In genomic region chrX:78652971-78653822, GRCh38 we compare ENCODE assay signal across 9 cellular contexts. TPM values are rescaled to one million over a fixed set of nuclear protein-coding genes. Genes with fewer than 3 reads are reported as not detected.
DNase-seq lines count a peak whose midpoint lies in the region; ATAC-seq and TF ChIP-seq lines count a peak whose summit lies in the region.
"Had no signal": no experiment of that assay in that cellular context is flagged by ENCODE, and none has a peak within 500 bp of the region (broad histone marks: within the 10 kb centered on the region; RNA-seq: fewer than 3 reads in every experiment).

No MANE protein-coding gene starts in this region.

- peaks cover 53% of the 10 kb centered on the region for H3K4me1 Mint-ChIP-seq in HFFc6 (ENCODE audit: low read depth)
- H3K4me1 Mint-ChIP-seq in Caco-2 (ENCODE audit: low read depth, unreplicated experiment), result no peaks in the 10 kb centered on the region

- H3K4me3 ChIP-seq in Panc1 (ENCODE audit: low read depth in 2 of 2, low read length in 2 of 2), result no peak overlapping the region
- no peak overlapping the region for H3K4me3 ChIP-seq in foreskin fibroblast (ENCODE audit: low read depth in 1 of 2, low read length in 2 of 2)
- no peak overlapping the region for H3K4me3 ChIP-seq in uterus
- no peak overlapping the region for H3K4me3 ChIP-seq in Caco-2 (ENCODE audit: low read depth, low read length)

- H3K27ac ChIP-seq in Panc1 (ENCODE audit: low read length) (no peak overlapping the region), uterus (peak overlapping the region in 1 of 2 donors; percentile 40)

- H3K27ac Mint-ChIP-seq in HFFc6 (peak overlapping the region; percentile 93), Caco-2 (ENCODE audit: unreplicated experiment) (no peak overlapping the region)

- peak; percentile 37 for DNase-seq in GM03348 (ENCODE audit: low spot score)
- DNase-seq in HFFc6, result peak; percentile 85
- DNase-seq in Panc1 (ENCODE audit: low read depth, low spot score), result peak; percentile 24
- DNase-seq in foreskin fibroblast, result peak; percentile 73 to 80
- no peak for DNase-seq in uterus
- DNase-seq in Caco-2, result no peak
- DNase-seq in activated naive CD4-positive, alpha-beta T cell treated with anti-CD3 and anti-CD28 coated beads, Interleukin-2, amount 50 U/mL, for 16 hours, result no peak

- H3K36me3 Mint-ChIP-seq in HFFc6 (ENCODE audit: low read depth), result no peaks in the 10 kb centered on the region
- H3K36me3 Mint-ChIP-seq in Caco-2 (ENCODE audit: insufficient read depth, unreplicated experiment), result no peaks in the 10 kb centered on the region

- peak; percentile 79 for ATAC-seq in Panc1
- no peak for ATAC-seq in HG02938 (IDR thresholded peaks at IDR 0.05; ENCODE audit: unreplicated experiment)

- TF ChIP-seq CTCF in HFFc6 (IDR thresholded peaks at IDR 0.05), result no peak
- TF ChIP-seq CTCF in Panc1 (IDR thresholded peaks at IDR 0.05), result no peak
- TF ChIP-seq CTCF in foreskin fibroblast (IDR thresholded peaks at IDR 0.05; ENCODE audit: low read depth, low read length), result no peak
- TF ChIP-seq CTCF in uterus (IDR thresholded peaks at IDR 0.05), result no peak
- no peak for TF ChIP-seq CTCF in Caco-2 (IDR thresholded peaks at IDR 0.05; ENCODE audit: insufficient read depth in 1 of 2, low read depth in 1 of 2, low read length in 1 of 2, severe bottlenecking in 1 of 2, unreplicated experiment in 1 of 2)

- H3K4me1 ChIP-seq in Panc1 (ENCODE audit: control insufficient read depth, insufficient read depth, low read length), result no peaks in the 10 kb centered on the region
- no peaks in the 10 kb centered on the region for H3K4me1 ChIP-seq in uterus
- no peaks in the 10 kb centered on the region for H3K4me1 ChIP-seq in Caco-2

- CTCF ChIA-PET in Panc1 (lab: Charles Lee) (interaction anchor here (0.6 kb wide), 1 partner anchor 89 kb away, joined by 3 read pairs; no protein-coding TSS in a partner anchor), Caco-2 (lab: Charles Lee) (no interaction called here)

- BruUV-seq in Panc1 (replicated peaks; lab: Mats Ljungman, UMichigan) (no TSS peak), Caco-2 (replicated peaks; lab: Mats Ljungman, UMichigan) (no TSS peak)

- in situ Hi-C loops in Panc1 (cut with HindIII; ENCODE audit: low pct_unique_long_range_greater_than_20kb, low sequenced_read_pairs), result no loop called here

- H3K27me3 ChIP-seq in Panc1 (ENCODE audit: control insufficient read depth, insufficient read depth, low read length) (no peaks in the 10 kb centered on the region), uterus (no peaks in the 10 kb centered on the region), Caco-2 (replicated peaks; ENCODE audit: control insufficient read depth, insufficient read depth, low read length) (no peaks in the 10 kb centered on the region)

- no peaks in the 10 kb centered on the region for H3K9me3 Mint-ChIP-seq in HFFc6
- no peaks in the 10 kb centered on the region for H3K9me3 Mint-ChIP-seq in Caco-2 (ENCODE audit: unreplicated experiment)

- no peaks in the 10 kb centered on the region for H3K27me3 Mint-ChIP-seq in HFFc6 (ENCODE audit: insufficient read depth)
- no peaks in the 10 kb centered on the region for H3K27me3 Mint-ChIP-seq in Caco-2 (ENCODE audit: insufficient read depth, unreplicated experiment)

- H3K36me3 ChIP-seq in Panc1 (ENCODE audit: control insufficient read depth, insufficient read depth, low read length), result no peaks in the 10 kb centered on the region
- H3K36me3 ChIP-seq in uterus, result no peaks in the 10 kb centered on the region
- H3K36me3 ChIP-seq in Caco-2 (ENCODE audit: control insufficient read depth, insufficient read depth, low read length), result no peaks in the 10 kb centered on the region

- H3K4me3 Mint-ChIP-seq in HFFc6 (peak overlapping the region; percentile 79), Caco-2 (ENCODE audit: unreplicated experiment) (no peak overlapping the region)

- H3K9me3 ChIP-seq in Panc1 (ENCODE audit: control insufficient read depth, insufficient read depth, low read depth, low read length) (no peaks in the 10 kb centered on the region), uterus (no peaks in the 10 kb centered on the region), Caco-2 (no peaks in the 10 kb centered on the region)

- no peak for TF ChIP-seq POLR2A in uterus (IDR thresholded peaks at IDR 0.05)

- POLR2A ChIA-PET in Panc1 (lab: Charles Lee) (no interaction called here), Caco-2 (lab: Charles Lee) (no interaction called here)

- intact Hi-C loops in Panc1 (cut with micrococcal nuclease; ENCODE audit: unreplicated experiment), result no loop called here
- intact Hi-C loops in uterus (cut with DNase I; ENCODE audit: low total_unique reads), result no loop called here
- intact Hi-C loops in Caco-2 (cut with micrococcal nuclease; ENCODE audit: unreplicated experiment), result no loop called here

RNA-seq across cellular contexts. Expression of gene RTL3, which starts 5.9 kb away (rescaled TPM):
- total RNA-seq in HFFc6 (2021; fragmentation: NEBNext Ultra II Directional; extraction: Animal tissue kit (Norgen Biotek cat#: 25700)), result under 1 TPM; 0.21 to 0.62 (median 0.44) TPM
- total RNA-seq in Panc1 (2021; ENCODE audit: unreplicated experiment), result not detected
- polyA plus RNA-seq in Panc1 (2012; ENCODE audit: insufficient read length), result not detected
- 1 to 10 TPM in 1 of 4 donors, under 1 TPM in 2, not detected in 1; 0.41 to 1.0 (median 0.88) TPM for total RNA-seq in uterus
- total RNA-seq in Caco-2 (2022), result not detected in 2 replicates
- total RNA-seq: NCI-H460 had no signal

Comparison
In these comparisons a context has a peak if more than half of its experiments do, and no peak if none do; other contexts are left out.
1. DNase-seq: peak in GM03348 (single experiment), HFFc6 (single experiment), Panc1 (single experiment) and foreskin fibroblast (2 of 2); none in uterus (0 of 2), Caco-2 (0 of 2) and activated naive CD4-positive, alpha-beta T cell treated with anti-CD3 and anti-CD28 coated beads, Interleukin-2, amount 50 U/mL, for 16 hours (single experiment).